In genomic region chr5:179858586-179859427, GRCh38 we compare ENCODE assay signal across 8 cellular contexts. TPM values are rescaled to one million over a fixed set of nuclear protein-coding genes. Genes with fewer than 3 reads are reported as not detected.
A peak's percentile ranks its signal among the peaks of the same experiment; 100 is the strongest.
DNase-seq lines count a peak whose midpoint lies in the region; ATAC-seq, FAIRE-seq and TF ChIP-seq lines count a peak whose summit lies in the region.

TSS of gene MRNIP (minus strand) at chr5:179858817. CDS start at chr5:179858796, 21 bp downstream.

- no peaks in the 10 kb centered on the region for H3K9me2 ChIP-seq in OCI-LY1 (ENCODE audit: low read depth, low read length)

- H3K27me3 ChIP-seq in OCI-LY1 (ENCODE audit: insufficient read depth, low read length), result no peaks in the 10 kb centered on the region

- DNase-seq in Caki2 (ENCODE audit: low read depth) (peak; percentile 94), HTR-8/SVneo (ENCODE audit: insufficient read length, low spot score) (peak; percentile 97), endothelial cell (ENCODE audit: low spot score) (peak; percentile 93), midbrain (lab: John Stamatoyannopoulos, UW) (peak; percentile 98)
- peak; percentile 94 for DNase-seq in activated CD8-positive, alpha-beta memory T cell treated with anti-CD3 and anti-CD28 coated beads, Interleukin-2, amount 50 U/mL, for 48 hours
- peak; percentile 77 to 84 for DNase-seq in stimulated activated CD8-positive, alpha-beta memory T cell treated with anti-CD3 and anti-CD28 coated beads, Interleukin-2, amount 100 ng/mL, for 1 hour (ENCODE audit: low read depth in 2 of 2)

- peak within 1 kb of the TSS; percentile 30 for H3K27ac Mint-ChIP-seq in endothelial cell (ENCODE audit: unreplicated experiment)

- H3K9me3 ChIP-seq in OCI-LY1 (ENCODE audit: low read length), result no peaks in the 10 kb centered on the region

- peak within 1 kb of the TSS; percentile 74 for H3K4me2 ChIP-seq in OCI-LY1 (ENCODE audit: low read length)

- H3K27me3 Mint-ChIP-seq in endothelial cell (ENCODE audit: unreplicated experiment), result peaks cover 5% of the 10 kb centered on the region

- peak within 1 kb of the TSS; percentile 79 for H3K9ac ChIP-seq in OCI-LY1 (ENCODE audit: low read length)

- ATAC-seq in GM21367 (IDR thresholded peaks at IDR 0.05; ENCODE audit: unreplicated experiment), result peak; percentile 96

- FAIRE-seq in HTR-8/SVneo (lab: Jason Lieb, UNC), result peak; percentile 93

- H3K4me3 Mint-ChIP-seq in endothelial cell (ENCODE audit: unreplicated experiment), result peak within 1 kb of the TSS; percentile 96

- peak within 1 kb of the TSS; percentile 22 for H3K27ac ChIP-seq in OCI-LY1 (ENCODE audit: low read depth, low read length, poor library complexity, severe bottlenecking)

- no peak for TF ChIP-seq CTCF in OCI-LY1 (IDR thresholded peaks at IDR 0.05; ENCODE audit: low read length)
- TF ChIP-seq CTCF in endothelial cell (IDR thresholded peaks at IDR 0.05; ENCODE audit: unreplicated experiment), result no peak

- peaks cover 21% of the 10 kb centered on the region for H3K4me1 ChIP-seq in OCI-LY1 (ENCODE audit: insufficient read depth, low read length, severe bottlenecking)

- peak within 1 kb of the TSS; percentile 78 for H3K4me3 ChIP-seq in OCI-LY1 (ENCODE audit: low read depth, low read length, poor library complexity, severe bottlenecking)

- no peaks in the 10 kb centered on the region for H4K20me1 ChIP-seq in OCI-LY1 (ENCODE audit: insufficient read depth, low read length)

- H3K36me3 ChIP-seq in OCI-LY1 (ENCODE audit: insufficient read depth, low read length), result peaks cover 22% of the 10 kb centered on the region

- H3K36me3 Mint-ChIP-seq in endothelial cell (ENCODE audit: low read depth, unreplicated experiment), result peaks cover 18% of the 10 kb centered on the region

- H3K4me1 Mint-ChIP-seq in endothelial cell (ENCODE audit: unreplicated experiment), result peaks cover 17% of the 10 kb centered on the region

- in situ Hi-C loops in Caki2 (cut with HindIII; ENCODE audit: low pct_unique_long_range_greater_than_20kb, low sequenced_read_pairs), result no loop called here

- H3K9me3 Mint-ChIP-seq in endothelial cell (ENCODE audit: unreplicated experiment), result no peaks in the 10 kb centered on the region

- H3K79me2 ChIP-seq in OCI-LY1 (ENCODE audit: insufficient read depth, low read length), result 0 out of 2 replicates have a peak, but pooled peaks cover 3% of the 10 kb centered on the region

- H2AFZ ChIP-seq in OCI-LY1 (ENCODE audit: low read length), result 0 out of 2 replicates have a peak within 1 kb of the TSS, but pooled peaks have one; percentile 14

- peaks cover 3% of the 10 kb centered on the region; the same call in 1 of the 2 replicates for H3F3A ChIP-seq in OCI-LY1 (ENCODE audit: insufficient read depth, low read length)

RNA-seq across cellular contexts. Expression of gene MRNIP, which starts in this region (rescaled TPM):
- total RNA-seq in Caki2 (2014; rRNA removed; shearing (Covaris generic); ENCODE audit: low replicate concordance), result 35.9 and 54.8 TPM in 2 replicates
- 38.5 TPM for total RNA-seq in endothelial cell (ENCODE audit: unreplicated experiment)

Comparison
In these comparisons a context has a peak if more than half of its experiments do, and no peak if none do; other contexts are left out.
1. Peak in every context shown above with its lines: DNase-seq, ATAC-seq, H3K4me3 ChIP-seq and H3K27ac ChIP-seq.